31 cellular contexts compared by ENCODE assay signal in genomic region chr3:94132777-94133176, GRCh38.
"Had no signal": no experiment of that assay in that cellular context is flagged by ENCODE, and none has a peak within 500 bp of the region (broad histone marks: within the 10 kb centered on the region; RNA-seq: fewer than 3 reads in every experiment).

No MANE protein-coding gene starts in this region.

- H2AFZ ChIP-seq: hepatocyte had no signal

- H3K27me3 ChIP-seq: ascending aorta, gastroesophageal sphincter, hepatocyte, ovary, testis, transverse colon had no signal

- H3K4me3 ChIP-seq: ascending aorta, gastroesophageal sphincter, hepatocyte, ovary, prostate gland, skin epidermis, testis, transverse colon had no signal

- H3K9me3 ChIP-seq: ascending aorta, gastroesophageal sphincter, ovary, prostate gland, testis, transverse colon had no signal

- H3K4me1 ChIP-seq: ascending aorta, prostate gland, testis had no signal

- DNase-seq: activated CD4-positive, alpha-beta memory T cell treated with anti-CD3 and anti-CD28 coated beads for 36 hours; activated CD4-positive, alpha-beta T cell treated with anti-CD3 and anti-CD28 coated beads, Interleukin-2, amount 10 ng/mL, durations not matched to agents 24 days and 14 days; activated CD4-positive, CD25-positive, alpha-beta regulatory T cell treated with anti-CD3 and anti-CD28 coated beads, Interleukin-2, amount 50 U/mL, for 72 hours; activated CD8-positive, alpha-beta memory T cell treated with anti-CD3 and anti-CD28 coated beads, Interleukin-2, amount 50 U/mL, for 4 hours; activated gamma-delta T cell; activated naive CD4-positive, alpha-beta T cell treated with anti-CD3 and anti-CD28 coated beads, Interleukin-2, amount 10 ng/mL, durations not matched to agents 7 days and 5 days; activated naive CD8-positive, alpha-beta T cell treated with anti-CD3 and anti-CD28 coated beads, Interleukin-2, amount 10 ng/mL, durations not matched to agents 7 days and 5 days; activated T-cell treated with anti-CD3 and anti-CD28 coated beads, Interleukin-2, amount 50 U/mL, for 24 hours; central memory CD4-positive, alpha-beta T cell; endodermal cell; islet precursor cell; left cardiac atrium; left ventricle myocardium superior; naive thymus-derived CD4-positive, alpha-beta T cell; ovary; retina; stimulated activated CD4-positive, alpha-beta T cell treated with anti-CD3 and anti-CD28 coated beads, Interleukin-12 subunit alpha, Interleukin-12 subunit beta, amount 100 ng/mL, for 4 hours; stimulated activated CD4-positive, alpha-beta T cell treated with anti-CD3 and anti-CD28 coated beads, Interleukin-4, amount 100 ng/mL, for 1 hour; stimulated activated naive CD8-positive, alpha-beta T cell treated with anti-CD3 and anti-CD28 coated beads, Interleukin-15, Interleukin-2, amounts not matched to agents 100 U/mL and 50 U/mL, for 24 hours; T1000; testis; transverse colon had no signal

- H3K4me2 ChIP-seq: hepatocyte had no signal

- H3K9me3 Mint-ChIP-seq: activated CD4-positive, alpha-beta memory T cell treated with anti-CD3 and anti-CD28 coated beads for 36 hours; activated naive CD4-positive, alpha-beta T cell treated with anti-CD3 and anti-CD28 coated beads, Interleukin-2, amount 10 ng/mL, durations not matched to agents 7 days and 5 days; dendritic cell treated with granulocyte-macrophage colony-stimulating factor and Interleukin-4, amounts not matched to agents 40 ng/mL and 50 ng/mL, for 4 days had no signal

- H3K27me3 Mint-ChIP-seq: activated CD4-positive, alpha-beta memory T cell treated with anti-CD3 and anti-CD28 coated beads for 36 hours; activated CD4-positive, alpha-beta T cell treated with anti-CD3 and anti-CD28 coated beads, Interleukin-2, amount 10 ng/mL, durations not matched to agents 24 days and 14 days; activated naive CD4-positive, alpha-beta T cell treated with anti-CD3 and anti-CD28 coated beads, Interleukin-2, amount 10 ng/mL, durations not matched to agents 7 days and 5 days; activated naive CD8-positive, alpha-beta T cell treated with anti-CD3 and anti-CD28 coated beads, Interleukin-2, amount 10 ng/mL, durations not matched to agents 7 days and 5 days; activated T-cell treated with anti-CD3 and anti-CD28 coated beads, Interleukin-2, amount 50 U/mL, for 24 hours; dendritic cell treated with granulocyte-macrophage colony-stimulating factor and Interleukin-4, amounts not matched to agents 40 ng/mL and 50 ng/mL, for 4 days had no signal

- H3K4me1 Mint-ChIP-seq: activated CD4-positive, alpha-beta T cell treated with anti-CD3 and anti-CD28 coated beads, Interleukin-2, amount 10 ng/mL, durations not matched to agents 24 days and 14 days; activated naive CD4-positive, alpha-beta T cell treated with anti-CD3 and anti-CD28 coated beads, Interleukin-2, amount 10 ng/mL, durations not matched to agents 7 days and 5 days; activated naive CD8-positive, alpha-beta T cell treated with anti-CD3 and anti-CD28 coated beads, Interleukin-2, amount 10 ng/mL, durations not matched to agents 7 days and 5 days; brain; naive thymus-derived CD4-positive, alpha-beta T cell had no signal

- ATAC-seq: gastroesophageal sphincter; left cardiac atrium; left ventricle myocardium superior; naive thymus-derived CD4-positive, alpha-beta T cell; sciatic nerve; stimulated activated naive CD8-positive, alpha-beta T cell treated with anti-CD3 and anti-CD28 coated beads, Interleukin-15, Interleukin-2, amounts not matched to agents 100 U/mL and 50 U/mL, for 24 hours had no signal

- H3K79me2 ChIP-seq: hepatocyte had no signal

- H3K27ac ChIP-seq: ascending aorta, gastroesophageal sphincter, hepatocyte, ovary, prostate gland, skin epidermis, testis, transverse colon had no signal

- H3K36me3 ChIP-seq: ovary, prostate gland had no signal

- H3K36me3 Mint-ChIP-seq: activated naive CD4-positive, alpha-beta T cell treated with anti-CD3 and anti-CD28 coated beads, Interleukin-2, amount 10 ng/mL, durations not matched to agents 7 days and 5 days had no signal

- H3K4me3 Mint-ChIP-seq: activated CD4-positive, alpha-beta memory T cell treated with anti-CD3 and anti-CD28 coated beads for 36 hours; activated CD4-positive, alpha-beta T cell treated with anti-CD3 and anti-CD28 coated beads, Interleukin-2, amount 10 ng/mL, durations not matched to agents 24 days and 14 days; activated naive CD4-positive, alpha-beta T cell treated with anti-CD3 and anti-CD28 coated beads, Interleukin-2, amount 10 ng/mL, durations not matched to agents 7 days and 5 days; activated naive CD8-positive, alpha-beta T cell treated with anti-CD3 and anti-CD28 coated beads, Interleukin-2, amount 10 ng/mL, durations not matched to agents 7 days and 5 days; activated T-cell treated with anti-CD3 and anti-CD28 coated beads, Interleukin-2, amount 50 U/mL, for 24 hours; brain; dendritic cell treated with granulocyte-macrophage colony-stimulating factor and Interleukin-4, amounts not matched to agents 40 ng/mL and 50 ng/mL, for 4 days; endodermal cell; mesothelial cell of epicardium; naive thymus-derived CD4-positive, alpha-beta T cell had no signal

- H3K27ac Mint-ChIP-seq: activated CD4-positive, alpha-beta memory T cell treated with anti-CD3 and anti-CD28 coated beads for 36 hours; activated CD4-positive, alpha-beta T cell treated with anti-CD3 and anti-CD28 coated beads, Interleukin-2, amount 10 ng/mL, durations not matched to agents 24 days and 14 days; activated naive CD4-positive, alpha-beta T cell treated with anti-CD3 and anti-CD28 coated beads, Interleukin-2, amount 10 ng/mL, durations not matched to agents 7 days and 5 days; activated naive CD8-positive, alpha-beta T cell treated with anti-CD3 and anti-CD28 coated beads, Interleukin-2, amount 10 ng/mL, durations not matched to agents 7 days and 5 days; activated T-cell treated with anti-CD3 and anti-CD28 coated beads, Interleukin-2, amount 50 U/mL, for 24 hours; dendritic cell treated with granulocyte-macrophage colony-stimulating factor and Interleukin-4, amounts not matched to agents 40 ng/mL and 50 ng/mL, for 4 days; endodermal cell; mesothelial cell of epicardium; naive thymus-derived CD4-positive, alpha-beta T cell had no signal
